In the genomic region with DNA sequence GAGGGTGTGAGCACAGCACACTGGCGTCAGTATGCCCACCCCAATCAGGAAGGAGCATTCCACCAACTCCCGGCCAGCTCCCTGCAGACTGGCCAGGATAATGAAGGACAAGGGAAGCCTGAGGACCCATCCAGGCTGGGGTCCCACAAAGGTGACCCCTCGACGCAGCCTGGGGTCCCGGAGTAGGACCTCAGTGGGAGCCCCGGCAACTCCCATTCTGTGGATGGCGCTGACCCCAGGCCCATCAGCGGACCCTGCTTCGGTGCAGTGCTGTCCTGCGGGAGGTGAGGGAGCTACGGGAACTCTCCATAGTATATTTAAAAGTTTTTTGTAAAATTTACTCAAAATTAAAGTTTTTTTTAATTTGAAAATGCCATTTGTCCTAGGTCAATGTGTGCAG, we compare ENCODE assay signal across 14 cellular contexts.
DNase-seq lines count a peak whose midpoint lies in the region; ATAC-seq and TF ChIP-seq lines count a peak whose summit lies in the region.
"Had no signal": no experiment of that assay in that cellular context is flagged by ENCODE, and none has a peak within 500 bp of the region (broad histone marks: within the 10 kb centered on the region; RNA-seq: fewer than 3 reads in every experiment).

No MANE protein-coding gene starts in this region.

- no peaks in the 10 kb centered on the region for H3K9me3 ChIP-seq in left ventricle myocardium inferior (replicated peaks)
- H3K9me3 ChIP-seq in CD4-positive, alpha-beta T cell (ENCODE audit: control insufficient read depth, low read length): no peaks in the 10 kb centered on the region
- no peaks in the 10 kb centered on the region for H3K9me3 ChIP-seq in T-helper 17 cell (ENCODE audit: control insufficient read depth, low read length, poor library complexity, severe bottlenecking)
- H3K9me3 ChIP-seq: Caco-2 had no signal

- H3K27ac Mint-ChIP-seq in CD4-positive, alpha-beta T cell: peak overlapping the region; percentile 85
- H3K27ac Mint-ChIP-seq in T-helper 17 cell: peak overlapping the region; percentile 21

- POLR2A ChIA-PET in CD4-positive, alpha-beta T cell (lab: Charles Lee): interaction anchor here (0.9 kb wide), 1 partner anchor 53 kb away, joined by 4 read pairs; no protein-coding TSS in a partner anchor

- peak overlapping the region; percentile 80 for H3K27ac ChIP-seq in left ventricle myocardium inferior (replicated peaks)
- no peak overlapping the region for H3K27ac ChIP-seq in CD4-positive, alpha-beta T cell (ENCODE audit: low read depth, low read length)

- DNase-seq in left ventricle myocardium inferior: no peak
- DNase-seq in cardiac septum (ENCODE audit: low spot score): no peak
- DNase-seq in CD4-positive, alpha-beta T cell: no peak
- DNase-seq in T-helper 17 cell: no peak
- no peak for DNase-seq in activated naive CD4-positive, alpha-beta T cell (lab: John Stamatoyannopoulos, UW)
- DNase-seq in stimulated activated CD4-positive, alpha-beta T cell treated with anti-CD3 and anti-CD28 coated beads, Interleukin-4, amount 100 ng/mL, for 24 hours: no peak
- no peak for DNase-seq in DMS153 treated with DMSO at 0.1 percent for 48 hours (lab: John Stamatoyannopoulos, UW; ENCODE audit: unreplicated experiment)
- DNase-seq: ACHN; C1 segment of cervical spinal cord; Caco-2; CD8-positive, alpha-beta memory T cell; GF-D8 had no signal

- no peaks in the 10 kb centered on the region for H3K9me3 Mint-ChIP-seq in CD4-positive, alpha-beta T cell
- H3K9me3 Mint-ChIP-seq: CD8-positive, alpha-beta memory T cell had no signal

- no peaks in the 10 kb centered on the region for H3K36me3 Mint-ChIP-seq in CD4-positive, alpha-beta T cell (ENCODE audit: low read depth)
- peaks cover 8% of the 10 kb centered on the region for H3K36me3 Mint-ChIP-seq in T-helper 17 cell (ENCODE audit: low read depth)
- H3K36me3 Mint-ChIP-seq: CD8-positive, alpha-beta memory T cell had no signal

- no peak for TF ChIP-seq CTCF in left ventricle myocardium inferior (IDR thresholded peaks at IDR 0.05; ENCODE audit: borderline replicate concordance)
- no peak for TF ChIP-seq CTCF in CD4-positive, alpha-beta T cell (IDR thresholded peaks at IDR 0.05)

- no peak for ATAC-seq in CD4-positive, alpha-beta T cell (ENCODE audit: poor library complexity)
- ATAC-seq in T-helper 17 cell: no peak
- ATAC-seq: HCT116, HepG2 had no signal

- no peaks in the 10 kb centered on the region for H3K36me3 ChIP-seq in left ventricle myocardium inferior

- H3K4me3 Mint-ChIP-seq in CD4-positive, alpha-beta T cell: no peak overlapping the region
- peak overlapping the region; percentile 62 for H3K4me3 Mint-ChIP-seq in T-helper 17 cell

- H3K4me1 ChIP-seq in left ventricle myocardium inferior: peaks cover 12% of the 10 kb centered on the region
- H3K4me1 ChIP-seq: Caco-2 had no signal

- H3K27me3 ChIP-seq in left ventricle myocardium inferior (ENCODE audit: low read depth): peaks cover 39% of the 10 kb centered on the region
- no peaks in the 10 kb centered on the region for H3K27me3 ChIP-seq in CD4-positive, alpha-beta T cell (ENCODE audit: control insufficient read depth, insufficient read depth, low read length)

- H3K27me3 Mint-ChIP-seq in CD4-positive, alpha-beta T cell: peaks cover 7% of the 10 kb centered on the region
- H3K27me3 Mint-ChIP-seq in T-helper 17 cell: peaks cover 21% of the 10 kb centered on the region

- CTCF ChIA-PET in CD4-positive, alpha-beta T cell (lab: Charles Lee): no interaction called here

- H3K4me3 ChIP-seq in left ventricle myocardium inferior: no peak overlapping the region

- intact Hi-C loops in left ventricle myocardium inferior (cut with micrococcal nuclease): no loop called here
- intact Hi-C loops in cardiac septum (cut with DNase I): no loop called here
- intact Hi-C loops in CD4-positive, alpha-beta T cell (cut with DNase I, micrococcal nuclease): loop anchor here in 1 of 2 experiments (2.0 kb wide), 1 partner anchor 37 kb away; no protein-coding TSS in a partner anchor

- H3K4me1 Mint-ChIP-seq in CD4-positive, alpha-beta T cell (ENCODE audit: low read depth): peaks cover 18% of the 10 kb centered on the region
- peaks cover 11% of the 10 kb centered on the region for H3K4me1 Mint-ChIP-seq in T-helper 17 cell
